Comparison of ENCODE assay signal across 8 cellular contexts in genomic region chr11:36376888-36377758, GRCh38.
DNase-seq lines count a peak whose midpoint lies in the region; ATAC-seq lines count a peak whose summit lies in the region.

No MANE protein-coding gene starts in this region.

- peak overlapping the region; percentile 36 for H3K27ac Mint-ChIP-seq in activated T-helper 17 cell treated with anti-CD3 and anti-CD28 coated beads, Interleukin-2, amount 50 U/mL, for 72 hours

- peak overlapping the region; percentile 76 for H2AK5ac ChIP-seq in neuronal stem cell (ENCODE audit: low read depth, low read length)

- H3K9me3 ChIP-seq in BLaER1 treated with 17β-estradiol and CSF1 and Interleukin-3, amounts not matched to agents 10 nM and 100 nM (replicated peaks in 1 of 11) = no peaks in the 10 kb centered on the region
- H3K9me3 ChIP-seq in neuronal stem cell (replicated peaks in 1 of 2; ENCODE audit: control insufficient read depth in 2 of 2, insufficient read depth in 1 of 2, low read depth in 1 of 2, low read length in 2 of 2) = peaks cover 0 to 37% of the 10 kb centered on the region in 2 donors

- no CpG with 5 or more reads among the region's 68 CpGs for WGBS in neuronal stem cell (ENCODE audit: extremely low coverage in 2 of 2, insufficient read length in 2 of 2, insufficient replicate concordance in 1 of 2), 2 donors
- WGBS in urinary bladder = under 1% methylated on average over 68 of the region's 68 CpGs

- H2BK5ac ChIP-seq in neuronal stem cell (ENCODE audit: low read length) = peak overlapping the region; percentile 89

- peak overlapping the region; percentile 89 to 100 (median 98) for H3K4me2 ChIP-seq in BLaER1 treated with 17β-estradiol and CSF1 and Interleukin-3, amounts not matched to agents 10 nM and 100 nM
- peak overlapping the region; percentile 95 for H3K4me2 ChIP-seq in neuronal stem cell (ENCODE audit: insufficient read depth, low read length, poor library complexity, severe bottlenecking)

- H3K4me1 ChIP-seq in BLaER1 treated with 17β-estradiol and CSF1 and Interleukin-3, amounts not matched to agents 10 nM and 100 nM = peaks cover 26 to 48% (median 38%) of the 10 kb centered on the region in 10 experiments
- peaks cover 10 to 22% of the 10 kb centered on the region in 2 donors for H3K4me1 ChIP-seq in neuronal stem cell (ENCODE audit: control insufficient read depth in 2 of 2, insufficient read depth in 1 of 2, low read depth in 1 of 2, low read length in 2 of 2)
- no peaks in the 10 kb centered on the region for H3K4me1 ChIP-seq in urinary bladder (ENCODE audit: insufficient read depth)

- H2BK12ac ChIP-seq in neuronal stem cell (ENCODE audit: low read length) = peak overlapping the region; percentile 2

- H3K27me3 ChIP-seq in BLaER1 treated with 17β-estradiol and CSF1 and Interleukin-3, amounts not matched to agents 10 nM and 100 nM = peaks cover 19 to 42% (median 27%) of the 10 kb centered on the region in 11 experiments; a peak in 19 of 22 replicates
- no peaks in the 10 kb centered on the region for H3K27me3 ChIP-seq in neuronal stem cell (ENCODE audit: control insufficient read depth in 3 of 3, insufficient read depth in 3 of 3, low read depth in 1 of 3, low read length in 3 of 3)

- peak overlapping the region; percentile 38 to 78 (median 67); a peak in 21 of 22 replicates for H3K27ac ChIP-seq in BLaER1 treated with 17β-estradiol and CSF1 and Interleukin-3, amounts not matched to agents 10 nM and 100 nM
- H3K27ac ChIP-seq in neuronal stem cell (replicated peaks; ENCODE audit: low read length) (peak overlapping the region; percentile 33), urinary bladder (ENCODE audit: low read depth) (no peak overlapping the region)

- peaks cover 32% of the 10 kb centered on the region for H3K27me3 Mint-ChIP-seq in activated T-helper 17 cell treated with anti-CD3 and anti-CD28 coated beads, Interleukin-2, amount 50 U/mL, for 72 hours

- H4K20me1 ChIP-seq in BLaER1 treated with 17β-estradiol and CSF1 and Interleukin-3, amounts not matched to agents 10 nM and 100 nM = 0 out of 22 replicates have a peak, but pooled peaks cover 0 to 9% (median 0%) of the 10 kb centered on the region in 11 experiments

- H3K4ac ChIP-seq in neuronal stem cell (ENCODE audit: low read length) = no peak overlapping the region

- H2BK120ac ChIP-seq in neuronal stem cell (ENCODE audit: low read depth, low read length) = peak overlapping the region; percentile 68

- H3K23ac ChIP-seq in neuronal stem cell (ENCODE audit: low read depth, low read length, poor library complexity) = peak overlapping the region; percentile 77

- no peak overlapping the region for H4K91ac ChIP-seq in neuronal stem cell (ENCODE audit: low read depth, low read length, poor library complexity)

- peak overlapping the region; percentile 95 for H2BK15ac ChIP-seq in neuronal stem cell (ENCODE audit: low read length)

- no peak overlapping the region for H3K14ac ChIP-seq in neuronal stem cell (ENCODE audit: low read length)

- H3K4me1 Mint-ChIP-seq in activated T-helper 17 cell treated with anti-CD3 and anti-CD28 coated beads, Interleukin-2, amount 50 U/mL, for 72 hours = peaks cover 11% of the 10 kb centered on the region

- H3K9ac ChIP-seq in BLaER1 treated with 17β-estradiol and CSF1 and Interleukin-3, amounts not matched to agents 10 nM and 100 nM = peak overlapping the region; percentile 69 to 85 (median 81)
- H3K9ac ChIP-seq in neuronal stem cell (ENCODE audit: low read depth, low read length, poor library complexity) = peak overlapping the region; percentile 89

- H3K36me3 Mint-ChIP-seq in activated T-helper 17 cell treated with anti-CD3 and anti-CD28 coated beads, Interleukin-2, amount 50 U/mL, for 72 hours (ENCODE audit: low read depth) = peaks cover 27% of the 10 kb centered on the region

- peaks cover 2% of the 10 kb centered on the region for H3K79me1 ChIP-seq in neuronal stem cell (ENCODE audit: low read depth, low read length)

- DNase-seq in NCI-H345 treated with DMSO at 0.1 percent for 48 hours (lab: John Stamatoyannopoulos, UW; ENCODE audit: unreplicated experiment) = peak; percentile 13
- DNase-seq in germinal center (ENCODE audit: low spot score) = peak; percentile 28
- peak; percentile 63 for DNase-seq in neuronal stem cell (ENCODE audit: low spot score)
- no peak for DNase-seq in SIG-M5 treated with dmso at 0.1 percent for 504 hours (lab: John Stamatoyannopoulos, UW; ENCODE audit: unreplicated experiment)

- peak overlapping the region; percentile 79 for H3K4me3 Mint-ChIP-seq in activated T-helper 17 cell treated with anti-CD3 and anti-CD28 coated beads, Interleukin-2, amount 50 U/mL, for 72 hours

- H3K9me3 Mint-ChIP-seq in activated T-helper 17 cell treated with anti-CD3 and anti-CD28 coated beads, Interleukin-2, amount 50 U/mL, for 72 hours = no peaks in the 10 kb centered on the region

- H3K18ac ChIP-seq in neuronal stem cell (ENCODE audit: low read length) = peak overlapping the region; percentile 93

- peak overlapping the region; percentile 84 for H2AFZ ChIP-seq in neuronal stem cell (ENCODE audit: low read length)

- H3K36me3 ChIP-seq in BLaER1 treated with 17β-estradiol and CSF1 and Interleukin-3, amounts not matched to agents 10 nM and 100 nM = peaks cover 0 to 18% (median 7%) of the 10 kb centered on the region in 11 experiments; a peak in 17 of 22 replicates
- H3K36me3 ChIP-seq in neuronal stem cell (replicated peaks in 1 of 2; ENCODE audit: control insufficient read depth in 2 of 2, insufficient read depth in 2 of 2, low read length in 2 of 2) (peaks cover 0 to 45% of the 10 kb centered on the region in 2 donors), urinary bladder (ENCODE audit: insufficient read depth) (no peaks in the 10 kb centered on the region)

- H3K4me3 ChIP-seq in BLaER1 treated with 17β-estradiol and CSF1 and Interleukin-3, amounts not matched to agents 10 nM and 100 nM = peak overlapping the region; percentile 72 to 91 (median 80)
- H3K4me3 ChIP-seq in neuronal stem cell (ENCODE audit: low read length in 2 of 2) = peak overlapping the region; percentile 59 to 82
- H3K4me3 ChIP-seq in urinary bladder (ENCODE audit: low read depth, low read length) = peak overlapping the region; percentile 59

- peak overlapping the region; percentile 48 for H4K8ac ChIP-seq in neuronal stem cell (ENCODE audit: low read depth, low read length)

- peak; percentile 53 for ATAC-seq in GM21526 (IDR thresholded peaks at IDR 0.05; ENCODE audit: low FRiP score, unreplicated experiment)
- peak; percentile 86 for ATAC-seq in activated T-helper 17 cell treated with anti-CD3 and anti-CD28 coated beads, Interleukin-2, amount 50 U/mL, for 72 hours (replicated peaks)
